Comparison of ENCODE assay signal across 8 cellular contexts in the genomic region with DNA sequence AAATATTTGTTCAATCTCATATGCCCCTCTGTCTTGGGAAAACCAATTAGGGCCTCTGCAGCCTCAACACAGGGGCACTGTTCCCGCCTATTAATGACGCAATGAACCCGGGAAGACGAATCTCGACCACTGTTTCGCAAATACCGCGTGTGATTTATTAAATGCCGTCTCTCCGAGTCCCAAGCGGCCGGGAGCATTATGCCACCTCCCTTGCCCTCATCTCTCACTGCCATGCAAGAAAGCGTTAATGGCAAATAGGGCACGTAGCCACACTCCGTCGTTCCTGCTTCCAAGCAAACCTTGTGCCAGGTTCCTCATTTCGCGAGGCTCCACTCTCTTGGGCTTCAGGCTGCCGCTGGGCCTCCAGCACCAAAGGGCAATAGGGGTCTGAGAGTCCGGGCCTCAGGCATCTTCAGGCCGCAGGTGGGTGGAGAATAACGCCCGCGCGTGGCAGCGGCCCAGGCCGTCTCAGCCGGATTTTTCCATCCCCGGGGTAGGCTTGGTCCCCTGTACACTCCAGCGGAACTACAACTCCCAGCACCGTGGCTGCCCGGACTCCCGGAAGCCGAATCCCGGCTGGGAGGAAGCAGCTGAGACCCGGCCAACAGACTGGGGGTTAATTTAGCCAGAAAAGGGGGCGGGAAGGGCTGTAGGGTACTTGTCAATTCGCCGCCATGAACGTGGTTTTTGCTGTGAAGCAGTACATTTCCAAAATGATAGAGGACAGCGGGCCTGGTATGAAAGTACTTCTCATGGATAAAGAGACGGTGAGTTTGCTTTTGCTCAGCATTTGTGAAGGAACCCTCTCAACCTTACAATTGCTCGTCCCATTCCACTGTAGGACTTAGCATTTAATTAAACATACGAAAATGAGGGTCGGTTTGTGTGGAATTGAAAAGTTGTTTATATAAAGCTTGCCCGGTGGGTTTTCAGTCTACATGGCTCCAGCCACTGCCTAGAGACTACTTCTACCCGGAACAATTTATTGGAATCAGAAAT. TPM values are rescaled to one million over a fixed set of nuclear protein-coding genes. Genes with fewer than 3 reads are reported as not detected.
DNase-seq lines count a peak whose midpoint lies in the region; ATAC-seq, FAIRE-seq and TF ChIP-seq lines count a peak whose summit lies in the region.

A gene with protein sequence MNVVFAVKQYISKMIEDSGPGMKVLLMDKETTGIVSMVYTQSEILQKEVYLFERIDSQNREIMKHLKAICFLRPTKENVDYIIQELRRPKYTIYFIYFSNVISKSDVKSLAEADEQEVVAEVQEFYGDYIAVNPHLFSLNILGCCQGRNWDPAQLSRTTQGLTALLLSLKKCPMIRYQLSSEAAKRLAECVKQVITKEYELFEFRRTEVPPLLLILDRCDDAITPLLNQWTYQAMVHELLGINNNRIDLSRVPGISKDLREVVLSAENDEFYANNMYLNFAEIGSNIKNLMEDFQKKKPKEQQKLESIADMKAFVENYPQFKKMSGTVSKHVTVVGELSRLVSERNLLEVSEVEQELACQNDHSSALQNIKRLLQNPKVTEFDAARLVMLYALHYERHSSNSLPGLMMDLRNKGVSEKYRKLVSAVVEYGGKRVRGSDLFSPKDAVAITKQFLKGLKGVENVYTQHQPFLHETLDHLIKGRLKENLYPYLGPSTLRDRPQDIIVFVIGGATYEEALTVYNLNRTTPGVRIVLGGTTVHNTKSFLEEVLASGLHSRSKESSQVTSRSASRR (plus strand): TSS at position 593 of the 999 bp plus-strand sequence. CDS start 82 bp downstream, at position 675.

- no peaks in the 10 kb centered on the region for H3K36me3 Mint-ChIP-seq in astrocyte (ENCODE audit: low read depth, unreplicated experiment)

- H3K4me3 Mint-ChIP-seq in astrocyte (ENCODE audit: unreplicated experiment) = peak within 1 kb of the TSS; percentile 94

- H3K9ac ChIP-seq in astrocyte (ENCODE audit: low read length) = peak within 1 kb of the TSS; percentile 94

- FAIRE-seq in GM12892 (lab: Jason Lieb, UNC) (peak; percentile 58), astrocyte (lab: Jason Lieb, UNC) (no peak)

- H4K20me1 ChIP-seq in astrocyte (ENCODE audit: insufficient read depth, low read length) = no peaks in the 10 kb centered on the region
- H4K20me1 ChIP-seq in hepatocyte (ENCODE audit: insufficient read depth, poor library complexity, severe bottlenecking) = no peaks in the 10 kb centered on the region

- H3K27ac ChIP-seq in astrocyte (ENCODE audit: low read depth, low read length) (peak within 1 kb of the TSS; percentile 95), hepatocyte (peak within 1 kb of the TSS; percentile 97)

- peaks cover 12% of the 10 kb centered on the region for H3K4me1 Mint-ChIP-seq in astrocyte (ENCODE audit: low read depth, unreplicated experiment)

- H3K4me2 ChIP-seq in astrocyte (ENCODE audit: low read length) (peak within 1 kb of the TSS; percentile 95), hepatocyte (peak within 1 kb of the TSS; percentile 77)

- H3K9me2 ChIP-seq in hepatocyte (replicated peaks; ENCODE audit: insufficient read depth) = no peaks in the 10 kb centered on the region

- H3K36me3 ChIP-seq in astrocyte (ENCODE audit: insufficient read depth, low read length) = peaks cover 4% of the 10 kb centered on the region
- H3K36me3 ChIP-seq in hepatocyte (replicated peaks; ENCODE audit: insufficient read depth, low read depth) = no peaks in the 10 kb centered on the region

- peak within 1 kb of the TSS; percentile 98 for H3K27ac Mint-ChIP-seq in astrocyte (ENCODE audit: unreplicated experiment)

- H3K4me3 ChIP-seq in astrocyte (ENCODE audit: insufficient read depth, low read depth, low read length) (peak within 1 kb of the TSS; percentile 82), hepatocyte (peak within 1 kb of the TSS; percentile 68)

- peak; percentile 67; the same call in 1 of the 2 replicates for TF ChIP-seq POLR2A in GM12892 (IDR thresholded peaks at IDR 0.05; ENCODE audit: low read depth, low read length)

- H3K27me3 ChIP-seq in astrocyte (ENCODE audit: insufficient read depth, low read length) (no peaks in the 10 kb centered on the region), hepatocyte (no peaks in the 10 kb centered on the region)

- no peaks in the 10 kb centered on the region for H3K9me3 Mint-ChIP-seq in astrocyte (ENCODE audit: unreplicated experiment)

- H3K4me1 ChIP-seq in astrocyte (ENCODE audit: insufficient read depth, low read length) = peaks cover 14% of the 10 kb centered on the region
- H3K4me1 ChIP-seq in hepatocyte (ENCODE audit: insufficient read depth) = peaks cover 11% of the 10 kb centered on the region

- DNase-seq in GM12892 (ENCODE audit: insufficient read length) (peak; percentile 79), NCI-H187 treated with DMSO at 0.1 percent for 48 hours (lab: John Stamatoyannopoulos, UW) (peak; percentile 89), T-helper 22 cell (ENCODE audit: low read depth) (peak; percentile 53), astrocyte (ENCODE audit: low read depth) (peak; percentile 90), hepatocyte (ENCODE audit: low spot score) (peak; percentile 93), retina (peak; percentile 96)

- H3K27me3 Mint-ChIP-seq in astrocyte (ENCODE audit: low read depth, unreplicated experiment) = no peaks in the 10 kb centered on the region

- H2AFZ ChIP-seq in astrocyte (ENCODE audit: low read depth, low read length) = peak within 1 kb of the TSS; percentile 98
- H2AFZ ChIP-seq in hepatocyte = peak within 1 kb of the TSS; percentile 88

- H3K9me3 ChIP-seq in astrocyte (ENCODE audit: insufficient read depth, low read depth, low read length) = no peaks in the 10 kb centered on the region
- no peaks in the 10 kb centered on the region for H3K9me3 ChIP-seq in hepatocyte (ENCODE audit: low read depth)

- ATAC-seq in HG02884 (IDR thresholded peaks at IDR 0.05; ENCODE audit: unreplicated experiment) (peak; percentile 89), GM18858 (IDR thresholded peaks at IDR 0.05; ENCODE audit: unreplicated experiment) (no peak)

- WGBS in hepatocyte (ENCODE audit: low lambda C conversion rate, missing lambda C conversion rate) = under 1% methylated on average over 47 of the region's 47 CpGs

- H3K79me2 ChIP-seq in astrocyte (ENCODE audit: insufficient read depth, low read length) (peaks cover 41% of the 10 kb centered on the region), hepatocyte (peaks cover 31% of the 10 kb centered on the region)

- no peak for TF ChIP-seq CTCF in astrocyte (IDR thresholded peaks at IDR 0.05; ENCODE audit: insufficient read depth, low read depth, low read length)
- TF ChIP-seq CTCF in hepatocyte (IDR thresholded peaks at IDR 0.05; ENCODE audit: poor library complexity) = no peak

RNA-seq across cellular contexts. Expression of the gene that starts here (rescaled TPM):
- 29.9 TPM for polyA plus RNA-seq in GM12892 (2012; ENCODE audit: missing spikeins)
- total RNA-seq in astrocyte = 33.8 and 34.0 TPM in 2 replicates
- total RNA-seq in hepatocyte = 35.8 and 37.1 TPM in 2 replicates
- polyA plus RNA-seq in hepatocyte = 23.8 and 26.7 TPM in 2 replicates
